Comparison of ENCODE assay signal across 1 cellular context in genomic region chr19:3366104-3366760, GRCh38.
A peak's percentile ranks its signal among the peaks of the same experiment; 100 is the strongest.
TF ChIP-seq lines count a peak whose summit lies in the region.

TSS of gene NFIC (plus strand) at chr19:3366583. CDS start at chr19:3366637, 54 bp downstream.

TF ChIP-seq in K562, 482 proteins besides CTCF, POLR2A, EP300 and RAD21 (continued from another document and continues in another):
- TF ChIP-seq CHD4 (IDR thresholded peaks at IDR 0.05; ENCODE audit: insufficient read depth, insufficient replicate concordance, low read depth, low read length, poor library complexity, severe bottlenecking) (no peak), SMARCC2 (IDR thresholded peaks at IDR 0.05; ENCODE audit: low read depth) (no peak), BACH1 (tag; IDR thresholded peaks at IDR 0.05) (no peak), CC2D1A (IDR thresholded peaks at IDR 0.05) (no peak), REST (CRISPR knock-in tag; IDR thresholded peaks at IDR 0.05; ENCODE audit: low read depth) (no peak), KDM4B (IDR thresholded peaks at IDR 0.05; ENCODE audit: borderline replicate concordance in 2 of 2, low read depth in 1 of 2) (peak in 1 of 2 experiments; percentile 47; a peak in 2 of 4 replicates), PCBP1 (IDR thresholded peaks at IDR 0.05; ENCODE audit: low read depth, low read length, poor library complexity, severe bottlenecking) (no peak), LEF1 (IDR thresholded peaks at IDR 0.05) (0 out of 2 replicates have a peak, but pooled peaks have one; percentile 45), MNT (conservative IDR thresholded peaks at IDR 0.05) (peak; percentile 22 to 36; a peak in 2 of 4 replicates), ZNF311 (CRISPR knock-in tag; IDR thresholded peaks at IDR 0.05) (no peak), FOXK2 (conservative IDR thresholded peaks at IDR 0.05 in 1 of 2, IDR thresholded peaks at IDR 0.05 in 1 of 2; ENCODE audit: low read depth in 2 of 2) (0 out of 4 replicates have a peak, but pooled peaks of 1 of the 2 experiments have one; percentile 15), SAFB (IDR thresholded peaks at IDR 0.05; ENCODE audit: borderline replicate concordance, low read depth, low read length) (no peak), ZNF449 (CRISPR knock-in tag; IDR thresholded peaks at IDR 0.05) (no peak), CHD7 (IDR thresholded peaks at IDR 0.05; ENCODE audit: low read depth, low read length) (no peak), TGIF2 (CRISPR knock-in tag; IDR thresholded peaks at IDR 0.05) (no peak), PHF8 (IDR thresholded peaks at IDR 0.05; ENCODE audit: borderline replicate concordance, low read length) (peak; percentile 28; the same call in 1 of the 2 replicates), ZNF586 (CRISPR knock-in tag; conservative IDR thresholded peaks at IDR 0.05) (no peak), ARHGAP35 (IDR thresholded peaks at IDR 0.05; ENCODE audit: partially characterized antibody) (peak; percentile 34), TOE1 (IDR thresholded peaks at IDR 0.05; ENCODE audit: borderline replicate concordance) (peak; percentile 14; the same call in 1 of the 2 replicates), TOE1 (CRISPR knock-in tag; IDR thresholded peaks at IDR 0.05; ENCODE audit: borderline replicate concordance, low read depth) (no peak), HBP1 (CRISPR knock-in tag; IDR thresholded peaks at IDR 0.05) (peak; percentile 78; the same call in 1 of the 2 replicates), ZNF133 (CRISPR knock-in tag; IDR thresholded peaks at IDR 0.05) (no peak), ZNF354B (CRISPR knock-in tag; IDR thresholded peaks at IDR 0.05) (no peak), XRCC3 (IDR thresholded peaks at IDR 0.05) (no peak), ZNF41 (CRISPR knock-in tag; conservative IDR thresholded peaks at IDR 0.05) (peak; percentile 49; the same call in 1 of the 2 replicates), PML (IDR thresholded peaks at IDR 0.05; ENCODE audit: low read length) (no peak), ZFP30 (CRISPR knock-in tag; IDR thresholded peaks at IDR 0.05; ENCODE audit: borderline replicate concordance) (no peak), CREB5 (CRISPR knock-in tag; IDR thresholded peaks at IDR 0.05) (no peak), MCM2 (IDR thresholded peaks at IDR 0.05; ENCODE audit: low read depth) (no peak), MAZ (CRISPR knock-in tag; conservative IDR thresholded peaks at IDR 0.05 in 1 of 2, IDR thresholded peaks at IDR 0.05 in 1 of 2) (peak; percentile 82 to 87), ZNF512 (tag; IDR thresholded peaks at IDR 0.05) (no peak), SUPT5H (IDR thresholded peaks at IDR 0.05) (peak; percentile 63; the same call in 1 of the 2 replicates), FOXA3 (CRISPR knock-in tag; conservative IDR thresholded peaks at IDR 0.05 in 1 of 2, IDR thresholded peaks at IDR 0.05 in 1 of 2) (no peak), ZNF263 (CRISPR knock-in tag; IDR thresholded peaks at IDR 0.05; ENCODE audit: borderline replicate concordance) (peak; percentile 98), CREM (IDR thresholded peaks at IDR 0.05; ENCODE audit: low read depth) (no peak)
